16 cellular contexts compared by ENCODE assay signal in the genomic region with DNA sequence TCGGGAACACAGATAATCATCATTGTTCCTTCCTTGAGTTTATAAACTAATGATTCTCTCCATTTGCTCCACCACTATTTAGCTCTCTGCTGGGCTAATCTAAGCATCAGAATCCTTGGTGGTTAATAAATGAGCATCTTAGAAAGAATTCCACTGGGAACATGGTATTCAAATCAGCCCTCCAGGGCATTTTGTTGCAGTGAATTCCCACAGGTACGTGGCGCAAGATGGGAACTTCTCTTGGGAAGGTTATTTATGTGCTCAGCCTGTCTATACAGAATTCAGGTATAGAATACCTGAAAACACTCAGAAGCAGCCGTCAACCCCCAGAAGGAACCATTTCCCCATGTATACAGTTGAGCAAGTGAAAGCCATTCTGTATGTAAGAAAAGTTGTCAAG.
DNase-seq lines count a peak whose midpoint lies in the region; ATAC-seq and TF ChIP-seq lines count a peak whose summit lies in the region.
"Had no signal": no experiment of that assay in that cellular context is flagged by ENCODE, and none has a peak within 500 bp of the region (broad histone marks: within the 10 kb centered on the region; RNA-seq: fewer than 3 reads in every experiment).

No MANE protein-coding gene starts in this region.

- no peak overlapping the region for H3K27ac ChIP-seq in foreskin keratinocyte
- H3K27ac ChIP-seq: GM23248 had no signal

- peak; percentile 34 for ATAC-seq in foreskin keratinocyte
- ATAC-seq in GM21423 (IDR thresholded peaks at IDR 0.05; ENCODE audit: unreplicated experiment), result no peak
- ATAC-seq in GM21717 (IDR thresholded peaks at IDR 0.05; ENCODE audit: unreplicated experiment), result no peak
- ATAC-seq: GM12878 had no signal

- TF ChIP-seq CTCF in foreskin keratinocyte (conservative IDR thresholded peaks at IDR 0.05), result no peak

- no peaks in the 10 kb centered on the region for H3K4me1 ChIP-seq in foreskin keratinocyte

- DNase-seq in NCI-H526 (lab: John Stamatoyannopoulos, UW), result peak; percentile 27 to 66
- peak; percentile 27 for DNase-seq in NCI-H69 (lab: John Stamatoyannopoulos, UW)
- peak in 1 of 2 donors; percentile 59 for DNase-seq in foreskin keratinocyte
- DNase-seq in NK-92 treated with Interleukin-12 subunit alpha and Interleukin-12 subunit beta, amount 100 ng/mL, for 24 hours (lab: John Stamatoyannopoulos, UW), result no peak
- DNase-seq: C1 segment of cervical spinal cord; Calu3; CD4-positive, alpha-beta memory T cell; COR-L47; DND-41; GDM1; GM23248; H7; HCEC 1CT had no signal

- H3K27me3 ChIP-seq in foreskin keratinocyte, result no peaks in the 10 kb centered on the region
